36 cellular contexts compared by ENCODE assay signal in the genomic region with DNA sequence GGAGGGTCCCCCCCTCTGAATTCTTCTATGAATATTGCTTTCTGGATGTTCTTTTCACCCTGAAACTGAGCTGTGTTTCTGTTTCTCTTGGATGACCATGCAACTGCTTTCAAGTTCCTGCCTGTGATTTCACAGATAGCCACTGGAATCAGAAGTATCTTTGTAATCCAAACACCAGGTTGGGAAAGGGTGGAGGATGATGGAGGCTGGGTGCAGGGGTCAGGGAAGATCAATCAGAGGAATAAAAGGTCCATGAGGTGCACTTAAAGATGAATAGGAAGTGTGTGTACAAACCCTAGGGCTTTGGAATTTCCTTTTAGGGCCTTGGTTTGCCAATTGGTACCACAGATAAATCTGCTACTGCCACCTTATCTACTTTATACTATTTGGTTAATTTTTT.
"Had no signal": no experiment of that assay in that cellular context is flagged by ENCODE, and none has a peak within 500 bp of the region (broad histone marks: within the 10 kb centered on the region; RNA-seq: fewer than 3 reads in every experiment).

No MANE protein-coding gene starts in this region.

- H3K4me3 Mint-ChIP-seq: activated B cell treated with CpG ODN at 0.5 μM for 24 hours; activated CD4-positive, alpha-beta memory T cell treated with anti-CD3 and anti-CD28 coated beads for 36 hours; activated CD4-positive, alpha-beta T cell treated with anti-CD3 and anti-CD28 coated beads for 36 hours; activated CD4-positive, alpha-beta T cell treated with anti-CD3 and anti-CD28 coated beads, Interleukin-2, amount 10 ng/mL, durations not matched to agents 24 days and 14 days; activated CD8-positive, alpha-beta memory T cell treated with anti-CD3 and anti-CD28 coated beads, Interleukin-2, amount 10 ng/mL, durations not matched to agents 7 days and 5 days; activated CD8-positive, alpha-beta T cell treated with anti-CD3 and anti-CD28 coated beads, Interleukin-2, amount 10 ng/mL, durations not matched to agents 7 days and 5 days; activated naive CD4-positive, alpha-beta T cell treated with anti-CD3 and anti-CD28 coated beads, Interleukin-2, amount 50 U/mL, for 24 hours; activated naive CD8-positive, alpha-beta T cell treated with anti-CD3 and anti-CD28 coated beads for 36 hours; activated naive CD8-positive, alpha-beta T cell treated with anti-CD3 and anti-CD28 coated beads, Interleukin-2, amount 50 U/mL, for 24 hours; activated T-cell treated with anti-CD3 and anti-CD28 coated beads, Interleukin-2, amount 50 U/mL, for 4 hours; activated T-helper 17 cell treated with anti-CD3 and anti-CD28 coated beads, Interleukin-2, amount 50 U/mL, for 72 hours; T-helper 17 cell; T-helper 2 cell treated with Interferon-gamma antibody and Interleukin-4, amounts not matched to agents 5 μg/mL and 100 μg/mL, for 36 hours had no signal

- H3K27ac ChIP-seq: adrenal gland, body of pancreas, colonic mucosa, epithelial cell of prostate, esophagus squamous epithelium, foreskin keratinocyte, gastrocnemius medialis, heart left ventricle, WERI-Rb-1 had no signal

- H3K36me3 ChIP-seq: adrenal gland, colonic mucosa, esophagus squamous epithelium, gastrocnemius medialis, heart left ventricle, WERI-Rb-1 had no signal

- H3K4me3 ChIP-seq: adrenal gland, body of pancreas, colonic mucosa, esophagus squamous epithelium, gastrocnemius medialis, heart left ventricle had no signal

- H3K9me3 Mint-ChIP-seq: activated B cell treated with CpG ODN at 0.5 μM for 24 hours; activated CD4-positive, alpha-beta memory T cell treated with anti-CD3 and anti-CD28 coated beads for 36 hours; activated naive CD4-positive, alpha-beta T cell treated with anti-CD3 and anti-CD28 coated beads, Interleukin-2, amount 50 U/mL, for 24 hours; activated naive CD8-positive, alpha-beta T cell treated with anti-CD3 and anti-CD28 coated beads for 36 hours; activated naive CD8-positive, alpha-beta T cell treated with anti-CD3 and anti-CD28 coated beads, Interleukin-2, amount 50 U/mL, for 24 hours; activated T-cell treated with anti-CD3 and anti-CD28 coated beads, Interleukin-2, amount 50 U/mL, for 4 hours; T-helper 2 cell treated with Interferon-gamma antibody and Interleukin-4, amounts not matched to agents 5 μg/mL and 100 μg/mL, for 36 hours had no signal

- DNase-seq: activated B cell treated with CpG ODN at 0.5 μM for 24 hours; activated CD4-positive, alpha-beta memory T cell treated with anti-CD3 and anti-CD28 coated beads for 36 hours; activated CD4-positive, alpha-beta T cell treated with anti-CD3 and anti-CD28 coated beads for 36 hours; activated CD4-positive, alpha-beta T cell treated with anti-CD3 and anti-CD28 coated beads, Interleukin-2, amount 10 ng/mL, durations not matched to agents 24 days and 14 days; activated CD8-positive, alpha-beta memory T cell treated with anti-CD3 and anti-CD28 coated beads, Interleukin-2, amount 10 ng/mL, durations not matched to agents 7 days and 5 days; activated CD8-positive, alpha-beta memory T cell treated with anti-CD3 and anti-CD28 coated beads, Interleukin-2, amount 50 U/mL, for 4 hours; activated CD8-positive, alpha-beta T cell treated with anti-CD3 and anti-CD28 coated beads, Interleukin-2, amount 10 ng/mL, durations not matched to agents 7 days and 5 days; activated effector memory CD4-positive, alpha-beta T cell treated with Interleukin-2 at 50 U/mL for 16 hours; activated gamma-delta T cell treated with Interleukin-2 at 50 U/mL for 16 hours; activated naive CD4-positive, alpha-beta T cell treated with Interleukin-2 at 50 U/mL for 16 hours; activated naive CD8-positive, alpha-beta T cell treated with anti-CD3 and anti-CD28 coated beads for 36 hours; activated naive CD8-positive, alpha-beta T cell treated with anti-CD3 and anti-CD28 coated beads, Interleukin-2, amount 50 U/mL, for 24 hours; activated T-cell treated with anti-CD3 and anti-CD28 coated beads, Interleukin-2, amount 50 U/mL, for 4 hours; adrenal gland; amygdala; aorta; body of pancreas; caudate nucleus; colonic mucosa; effector CD8-positive, alpha-beta T cell; esophagus squamous epithelium; foreskin keratinocyte; gastrocnemius medialis; glutamatergic neuron; heart left ventricle; T-helper 1 cell; T-helper 17 cell; T1000; WERI-Rb-1 had no signal

- H3K4me1 Mint-ChIP-seq: activated B cell treated with CpG ODN at 0.5 μM for 24 hours; activated CD4-positive, alpha-beta T cell treated with anti-CD3 and anti-CD28 coated beads, Interleukin-2, amount 10 ng/mL, durations not matched to agents 24 days and 14 days; activated CD8-positive, alpha-beta memory T cell treated with anti-CD3 and anti-CD28 coated beads, Interleukin-2, amount 10 ng/mL, durations not matched to agents 7 days and 5 days; activated naive CD4-positive, alpha-beta T cell treated with anti-CD3 and anti-CD28 coated beads, Interleukin-2, amount 50 U/mL, for 24 hours; T-helper 17 cell had no signal

- H3K4me1 ChIP-seq: adrenal gland, body of pancreas, colonic mucosa, gastrocnemius medialis, heart left ventricle had no signal

- H3K36me3 Mint-ChIP-seq: activated CD4-positive, alpha-beta memory T cell treated with anti-CD3 and anti-CD28 coated beads for 36 hours; activated CD8-positive, alpha-beta memory T cell treated with anti-CD3 and anti-CD28 coated beads, Interleukin-2, amount 10 ng/mL, durations not matched to agents 7 days and 5 days; activated naive CD4-positive, alpha-beta T cell treated with anti-CD3 and anti-CD28 coated beads, Interleukin-2, amount 50 U/mL, for 24 hours; activated naive CD8-positive, alpha-beta T cell treated with anti-CD3 and anti-CD28 coated beads for 36 hours had no signal

- FAIRE-seq: endometrium, endothelial cell of umbilical vein had no signal

- H3K27me3 Mint-ChIP-seq: activated B cell treated with CpG ODN at 0.5 μM for 24 hours had no signal

- ATAC-seq: activated CD4-positive, alpha-beta T cell treated with anti-CD3 and anti-CD28 coated beads for 36 hours; activated CD4-positive, CD25-positive, alpha-beta regulatory T cell treated with anti-CD3 and anti-CD28 coated beads, Interleukin-2, amount 50 U/mL, for 24 hours; activated CD8-positive, alpha-beta memory T cell treated with anti-CD3 and anti-CD28 coated beads, Interleukin-2, amount 10 ng/mL, durations not matched to agents 7 days and 5 days; activated CD8-positive, alpha-beta T cell treated with anti-CD3 and anti-CD28 coated beads, Interleukin-2, amount 10 ng/mL, durations not matched to agents 7 days and 5 days; activated naive CD8-positive, alpha-beta T cell treated with anti-CD3 and anti-CD28 coated beads, Interleukin-2, amount 50 U/mL, for 24 hours; activated T-cell treated with anti-CD3 and anti-CD28 coated beads, Interleukin-2, amount 50 U/mL, for 4 hours; activated T-helper 17 cell treated with anti-CD3 and anti-CD28 coated beads, Interleukin-2, amount 50 U/mL, for 72 hours; body of pancreas; foreskin keratinocyte; gastrocnemius medialis; heart left ventricle; T-helper 17 cell had no signal

- H3K27me3 ChIP-seq: adrenal gland, body of pancreas, colonic mucosa, esophagus squamous epithelium, gastrocnemius medialis, heart left ventricle had no signal

- H3K27ac Mint-ChIP-seq: activated B cell treated with CpG ODN at 0.5 μM for 24 hours; activated CD4-positive, alpha-beta memory T cell treated with anti-CD3 and anti-CD28 coated beads for 36 hours; activated CD4-positive, alpha-beta T cell treated with anti-CD3 and anti-CD28 coated beads for 36 hours; activated CD4-positive, alpha-beta T cell treated with anti-CD3 and anti-CD28 coated beads, Interleukin-2, amount 10 ng/mL, durations not matched to agents 24 days and 14 days; activated CD8-positive, alpha-beta memory T cell treated with anti-CD3 and anti-CD28 coated beads, Interleukin-2, amount 10 ng/mL, durations not matched to agents 7 days and 5 days; activated CD8-positive, alpha-beta T cell treated with anti-CD3 and anti-CD28 coated beads, Interleukin-2, amount 10 ng/mL, durations not matched to agents 7 days and 5 days; activated naive CD4-positive, alpha-beta T cell treated with anti-CD3 and anti-CD28 coated beads, Interleukin-2, amount 50 U/mL, for 24 hours; activated naive CD8-positive, alpha-beta T cell treated with anti-CD3 and anti-CD28 coated beads for 36 hours; activated naive CD8-positive, alpha-beta T cell treated with anti-CD3 and anti-CD28 coated beads, Interleukin-2, amount 50 U/mL, for 24 hours; activated T-helper 17 cell treated with anti-CD3 and anti-CD28 coated beads, Interleukin-2, amount 50 U/mL, for 72 hours; T-helper 17 cell; T-helper 2 cell treated with Interferon-gamma antibody and Interleukin-4, amounts not matched to agents 5 μg/mL and 100 μg/mL, for 36 hours had no signal

- H3K9me3 ChIP-seq: adrenal gland, body of pancreas, colonic mucosa, esophagus squamous epithelium, gastrocnemius medialis, heart left ventricle had no signal
